In the genomic region with DNA sequence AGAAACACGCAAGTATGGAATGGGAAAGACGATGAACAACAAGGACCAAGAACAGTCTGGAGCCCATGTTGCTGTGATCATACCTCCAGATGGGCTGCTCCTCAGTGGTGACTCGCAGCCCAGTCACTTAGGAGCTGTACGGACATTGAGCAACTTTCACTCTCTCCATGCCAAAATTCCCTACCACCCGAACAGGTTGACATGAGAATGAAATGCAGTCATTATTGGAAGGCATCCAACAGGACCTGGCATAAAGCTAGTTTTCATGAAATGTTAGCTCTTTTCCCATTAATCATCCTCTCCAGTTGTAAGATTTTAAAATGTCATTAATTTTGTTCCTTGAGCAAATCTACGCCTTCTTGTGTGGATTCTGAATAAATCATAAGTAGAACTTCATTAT, we compare ENCODE assay signal across 13 cellular contexts.
DNase-seq lines count a peak whose midpoint lies in the region; ATAC-seq and TF ChIP-seq lines count a peak whose summit lies in the region.
"Had no signal": no experiment of that assay in that cellular context is flagged by ENCODE, and none has a peak within 500 bp of the region (broad histone marks: within the 10 kb centered on the region; RNA-seq: fewer than 3 reads in every experiment).

No MANE protein-coding gene starts in this region.

- H3K4me3 ChIP-seq in cardiac fibroblast (replicated peaks in 1 of 2; ENCODE audit: low read depth in 2 of 2, low read length in 2 of 2): no peak overlapping the region
- H3K4me3 ChIP-seq in naive thymus-derived CD4-positive, alpha-beta T cell (ENCODE audit: low read length): no peak overlapping the region
- H3K4me3 ChIP-seq: breast epithelium had no signal

- H3K27ac ChIP-seq in naive thymus-derived CD4-positive, alpha-beta T cell (ENCODE audit: low read depth, low read length): no peak overlapping the region

- H3K36me3 Mint-ChIP-seq in naive thymus-derived CD4-positive, alpha-beta T cell: no peaks in the 10 kb centered on the region
- H3K36me3 Mint-ChIP-seq: activated CD4-positive, alpha-beta memory T cell treated with anti-CD3 and anti-CD28 coated beads for 36 hours had no signal

- DNase-seq in COLO829 (ENCODE audit: low spot score): peak; percentile 46
- DNase-seq in M059J (ENCODE audit: low read depth): peak; percentile 61
- peak; percentile 92 to 98 for DNase-seq in cardiac fibroblast (ENCODE audit: low read depth in 2 of 2)
- DNase-seq in lung microvascular endothelial cell (ENCODE audit: low read depth in 2 of 2): peak; percentile 40
- DNase-seq in naive thymus-derived CD4-positive, alpha-beta T cell: no peak
- no peak for DNase-seq in left lobe of liver (ENCODE audit: low spot score)
- DNase-seq in NCI-H187 (lab: John Stamatoyannopoulos, UW): no peak
- DNase-seq: activated CD4-positive, alpha-beta memory T cell treated with anti-CD3 and anti-CD28 coated beads for 36 hours; GDM1; stimulated activated naive CD4-positive, alpha-beta T cell treated with Interleukin-2 at 50 U/mL for 16 hours had no signal

- intact Hi-C loops in naive thymus-derived CD4-positive, alpha-beta T cell (cut with micrococcal nuclease): loop anchor here in 1 of 2 donors (5.0 kb wide), 1 partner anchor 133 kb away; no protein-coding TSS in a partner anchor

- no peaks in the 10 kb centered on the region for H3K9me3 Mint-ChIP-seq in naive thymus-derived CD4-positive, alpha-beta T cell
- H3K9me3 Mint-ChIP-seq: activated CD4-positive, alpha-beta memory T cell treated with anti-CD3 and anti-CD28 coated beads for 36 hours had no signal

- H3K4me3 Mint-ChIP-seq in naive thymus-derived CD4-positive, alpha-beta T cell: no peak overlapping the region
- H3K4me3 Mint-ChIP-seq: activated CD4-positive, alpha-beta memory T cell treated with anti-CD3 and anti-CD28 coated beads for 36 hours had no signal

- no peaks in the 10 kb centered on the region for H3K36me3 ChIP-seq in naive thymus-derived CD4-positive, alpha-beta T cell (ENCODE audit: control insufficient read depth in 2 of 3, insufficient read depth in 3 of 3, low read length in 3 of 3)
- H3K36me3 ChIP-seq: breast epithelium had no signal

- no peak for TF ChIP-seq CTCF in cardiac fibroblast (IDR thresholded peaks at IDR 0.05; ENCODE audit: low read depth, low read length)

- no peak overlapping the region for H3K27ac Mint-ChIP-seq in naive thymus-derived CD4-positive, alpha-beta T cell
- H3K27ac Mint-ChIP-seq: activated CD4-positive, alpha-beta memory T cell treated with anti-CD3 and anti-CD28 coated beads for 36 hours had no signal

- no peaks in the 10 kb centered on the region for H3K4me1 Mint-ChIP-seq in naive thymus-derived CD4-positive, alpha-beta T cell

- POLR2A ChIA-PET in naive thymus-derived CD4-positive, alpha-beta T cell (lab: Charles Lee): no interaction called here

- no peak for ATAC-seq in naive thymus-derived CD4-positive, alpha-beta T cell
- no peak for ATAC-seq in left lobe of liver
- no peak for ATAC-seq in GM18909 (IDR thresholded peaks at IDR 0.05; ENCODE audit: poor library complexity, unreplicated experiment)
- ATAC-seq: sciatic nerve had no signal

- H3K4me1 ChIP-seq in naive thymus-derived CD4-positive, alpha-beta T cell (ENCODE audit: control insufficient read depth in 2 of 2, insufficient read depth in 2 of 2, low read length in 2 of 2): no peaks in the 10 kb centered on the region

- no peaks in the 10 kb centered on the region for H3K27me3 ChIP-seq in naive thymus-derived CD4-positive, alpha-beta T cell (ENCODE audit: control insufficient read depth in 2 of 2, insufficient read depth in 2 of 2, low read length in 2 of 2)

- CTCF ChIA-PET in naive thymus-derived CD4-positive, alpha-beta T cell (lab: Charles Lee): no interaction called here

- peaks cover 0 to 5% (median 0%) of the 10 kb centered on the region in 5 donors for H3K27me3 Mint-ChIP-seq in naive thymus-derived CD4-positive, alpha-beta T cell
- H3K27me3 Mint-ChIP-seq: activated CD4-positive, alpha-beta memory T cell treated with anti-CD3 and anti-CD28 coated beads for 36 hours had no signal

- no peaks in the 10 kb centered on the region for H3K9me3 ChIP-seq in naive thymus-derived CD4-positive, alpha-beta T cell (ENCODE audit: control insufficient read depth in 2 of 3, low read length in 3 of 3)
- H3K9me3 ChIP-seq: breast epithelium had no signal

Comparison
In these comparisons a context has a peak if more than half of its experiments do, and no peak if none do; other contexts are left out.
1. DNase-seq: peak in COLO829 (single experiment), M059J (single experiment), cardiac fibroblast (2 of 2) and lung microvascular endothelial cell (2 of 2); none in naive thymus-derived CD4-positive, alpha-beta T cell (0 of 9), left lobe of liver (single experiment) and NCI-H187 (0 of 2).